Comparison of ENCODE assay signal across 31 cellular contexts in the genomic region with DNA sequence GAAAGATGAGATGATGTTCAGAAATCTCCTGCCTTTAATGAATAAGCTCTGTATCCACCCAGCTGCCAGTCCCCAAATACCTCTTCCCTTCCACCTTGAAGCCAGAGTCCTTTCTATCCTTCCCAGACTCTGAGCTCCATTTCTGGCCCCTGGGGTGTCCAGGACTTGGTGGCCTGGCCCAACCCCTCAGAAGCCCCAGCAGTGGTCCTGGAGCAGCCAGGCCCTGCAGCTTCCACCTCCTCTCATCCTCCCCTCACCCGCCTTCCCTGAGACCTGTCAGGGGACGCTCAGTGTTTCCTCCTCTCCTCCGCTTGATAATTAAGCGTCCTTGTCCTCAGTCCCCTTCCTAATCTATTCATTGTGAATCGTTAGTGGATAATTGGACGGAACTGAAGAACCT.
A peak's percentile ranks its signal among the peaks of the same experiment; 100 is the strongest.
DNase-seq lines count a peak whose midpoint lies in the region; TF ChIP-seq lines count a peak whose summit lies in the region.
"Had no signal": no experiment of that assay in that cellular context is flagged by ENCODE, and none has a peak within 500 bp of the region (broad histone marks: within the 10 kb centered on the region; RNA-seq: fewer than 3 reads in every experiment).

No MANE protein-coding gene starts in this region.

- H3K18ac ChIP-seq in neuronal stem cell (ENCODE audit: low read length): peak overlapping the region; percentile 11

- H2BK15ac ChIP-seq in neuronal stem cell (ENCODE audit: low read length): no peak overlapping the region

- no peak for TF ChIP-seq CTCF in left ventricle myocardium inferior (IDR thresholded peaks at IDR 0.05; ENCODE audit: borderline replicate concordance)
- TF ChIP-seq CTCF in spleen (IDR thresholded peaks at IDR 0.05 in 8 of 11, conservative IDR thresholded peaks at IDR 0.05 in 3 of 11): no peak

- H3K36me3 ChIP-seq in left ventricle myocardium inferior (no peaks in the 10 kb centered on the region), neuronal stem cell (replicated peaks in 1 of 2; ENCODE audit: control insufficient read depth in 2 of 2, insufficient read depth in 2 of 2, low read length in 2 of 2) (no peaks in the 10 kb centered on the region), spleen (no peaks in the 10 kb centered on the region)
- H3K36me3 ChIP-seq: BE2C; BLaER1; BLaER1 treated with 17β-estradiol and CSF1 and Interleukin-3, amounts not matched to agents 10 nM and 100 nM had no signal

- H2BK12ac ChIP-seq in neuronal stem cell (ENCODE audit: low read length): no peak overlapping the region

- no peak for TF ChIP-seq POLR2A in spleen (IDR thresholded peaks at IDR 0.05)

- H3K4me3 ChIP-seq in left ventricle myocardium inferior (no peak overlapping the region), neuronal stem cell (ENCODE audit: low read length in 2 of 2) (no peak overlapping the region), spleen (no peak overlapping the region)
- H3K4me3 ChIP-seq: A549; BLaER1; BLaER1 treated with 17β-estradiol and CSF1 and Interleukin-3, amounts not matched to agents 10 nM and 100 nM had no signal

- intact Hi-C loops in cardiac septum (cut with DNase I) (no loop called here), left ventricle myocardium inferior (cut with micrococcal nuclease) (no loop called here), spleen (cut with DNase I; ENCODE audit: low total_unique reads) (no loop called here)

- no peak overlapping the region for H3K14ac ChIP-seq in neuronal stem cell (ENCODE audit: low read length)

- no peaks in the 10 kb centered on the region for H3K79me1 ChIP-seq in neuronal stem cell (ENCODE audit: low read depth, low read length)

- H2BK120ac ChIP-seq in neuronal stem cell (ENCODE audit: low read depth, low read length): no peak overlapping the region

- WGBS in neuronal stem cell (ENCODE audit: extremely low coverage in 2 of 2, insufficient read length in 2 of 2, insufficient replicate concordance in 1 of 2), 2 donors: no CpG with 5 or more reads among the region's 6 CpGs
- WGBS in spleen, 5 donors: 64 to 77% (median 68%) methylated on average over 6 of the region's 6 CpGs

- no peak overlapping the region for H3K27ac ChIP-seq in left ventricle myocardium inferior (replicated peaks)
- H3K27ac ChIP-seq in neuronal stem cell (replicated peaks; ENCODE audit: low read length): no peak overlapping the region
- H3K27ac ChIP-seq in spleen: no peak overlapping the region
- H3K27ac ChIP-seq: 22Rv1; A549; BLaER1; BLaER1 treated with 17β-estradiol and CSF1 and Interleukin-3, amounts not matched to agents 10 nM and 100 nM; C4-2B had no signal

- H3K27me3 ChIP-seq in left ventricle myocardium inferior (ENCODE audit: low read depth) (peaks cover 94% of the 10 kb centered on the region), neuronal stem cell (ENCODE audit: control insufficient read depth in 3 of 3, insufficient read depth in 3 of 3, low read depth in 1 of 3, low read length in 3 of 3) (no peaks in the 10 kb centered on the region), spleen (replicated peaks in 1 of 7) (peaks cover 0 to 57% (median 5%) of the 10 kb centered on the region in 7 donors)
- H3K27me3 ChIP-seq: BLaER1; BLaER1 treated with 17β-estradiol and CSF1 and Interleukin-3, amounts not matched to agents 10 nM and 100 nM had no signal

- H3K4me1 ChIP-seq in left ventricle myocardium inferior (no peaks in the 10 kb centered on the region), neuronal stem cell (ENCODE audit: control insufficient read depth in 2 of 2, insufficient read depth in 1 of 2, low read depth in 1 of 2, low read length in 2 of 2) (peaks cover 0 to 2% of the 10 kb centered on the region in 2 donors), spleen (no peaks in the 10 kb centered on the region)
- H3K4me1 ChIP-seq: A549, BE2C, Caco-2 had no signal

- H2BK5ac ChIP-seq in neuronal stem cell (ENCODE audit: low read length): no peak overlapping the region

- no peak overlapping the region for H3K23ac ChIP-seq in neuronal stem cell (ENCODE audit: low read depth, low read length, poor library complexity)

- H4K8ac ChIP-seq in neuronal stem cell (ENCODE audit: low read depth, low read length): no peak overlapping the region

- H3K4ac ChIP-seq in neuronal stem cell (ENCODE audit: low read length): no peak overlapping the region

- peak; percentile 55 for DNase-seq in cardiac septum (ENCODE audit: low spot score)
- no peak for DNase-seq in left ventricle myocardium inferior
- no peak for DNase-seq in neuronal stem cell (ENCODE audit: low spot score)
- DNase-seq in spleen: peak; percentile 42
- no peak for DNase-seq in activated CD4-positive, alpha-beta T cell treated with anti-CD3 and anti-CD28 coated beads, Interleukin-2, amount 50 U/mL, for 4 hours
- no peak for DNase-seq in HuH-7 (ENCODE audit: low spot score)
- DNase-seq: 8988T; ACHN; AML-193; BE2C; C1 segment of cervical spinal cord; Caco-2; Calu3; CD4-positive, alpha-beta memory T cell; CD4-positive, alpha-beta T cell; CD4-positive, CD25-positive, alpha-beta regulatory T cell; CD8-positive, alpha-beta memory T cell; CD8-positive, alpha-beta T cell; COR-L47; DMS 273 treated with DMSO at 0.1 percent for 48 hours; DMS153; DMS53; DMS79; DMS79 treated with DMSO at 0.1 percent for 48 hours; DND-41; EL had no signal

- H4K91ac ChIP-seq in neuronal stem cell (ENCODE audit: low read depth, low read length, poor library complexity): no peak overlapping the region

- H2AFZ ChIP-seq in neuronal stem cell (ENCODE audit: low read length): no peak overlapping the region

- no peak overlapping the region for H3K9ac ChIP-seq in neuronal stem cell (ENCODE audit: low read depth, low read length, poor library complexity)
- H3K9ac ChIP-seq: BLaER1; BLaER1 treated with 17β-estradiol and CSF1 and Interleukin-3, amounts not matched to agents 10 nM and 100 nM had no signal

- H3K4me2 ChIP-seq in neuronal stem cell (ENCODE audit: insufficient read depth, low read length, poor library complexity, severe bottlenecking): no peak overlapping the region
- H3K4me2 ChIP-seq: A549; BLaER1; BLaER1 treated with 17β-estradiol and CSF1 and Interleukin-3, amounts not matched to agents 10 nM and 100 nM had no signal

- no peak overlapping the region for H2AK5ac ChIP-seq in neuronal stem cell (ENCODE audit: low read depth, low read length)

- no peaks in the 10 kb centered on the region for H3K9me3 ChIP-seq in left ventricle myocardium inferior (replicated peaks)
- H3K9me3 ChIP-seq in neuronal stem cell (replicated peaks in 1 of 2; ENCODE audit: control insufficient read depth in 2 of 2, insufficient read depth in 1 of 2, low read depth in 1 of 2, low read length in 2 of 2): no peaks in the 10 kb centered on the region
- H3K9me3 ChIP-seq in spleen: no peaks in the 10 kb centered on the region
- H3K9me3 ChIP-seq: A549; BE2C; BLaER1; BLaER1 treated with 17β-estradiol and CSF1 and Interleukin-3, amounts not matched to agents 10 nM and 100 nM; Caco-2 had no signal

Comparison
In these comparisons a context has a peak if more than half of its experiments do, and no peak if none do; other contexts are left out.
1. DNase-seq: peak in cardiac septum (single experiment) and spleen (single experiment); none in left ventricle myocardium inferior (single experiment), neuronal stem cell (single experiment), activated CD4-positive, alpha-beta T cell treated with anti-CD3 and anti-CD28 coated beads, Interleukin-2, amount 50 U/mL, for 4 hours (0 of 2) and HuH-7 (single experiment).